In the genomic region with DNA sequence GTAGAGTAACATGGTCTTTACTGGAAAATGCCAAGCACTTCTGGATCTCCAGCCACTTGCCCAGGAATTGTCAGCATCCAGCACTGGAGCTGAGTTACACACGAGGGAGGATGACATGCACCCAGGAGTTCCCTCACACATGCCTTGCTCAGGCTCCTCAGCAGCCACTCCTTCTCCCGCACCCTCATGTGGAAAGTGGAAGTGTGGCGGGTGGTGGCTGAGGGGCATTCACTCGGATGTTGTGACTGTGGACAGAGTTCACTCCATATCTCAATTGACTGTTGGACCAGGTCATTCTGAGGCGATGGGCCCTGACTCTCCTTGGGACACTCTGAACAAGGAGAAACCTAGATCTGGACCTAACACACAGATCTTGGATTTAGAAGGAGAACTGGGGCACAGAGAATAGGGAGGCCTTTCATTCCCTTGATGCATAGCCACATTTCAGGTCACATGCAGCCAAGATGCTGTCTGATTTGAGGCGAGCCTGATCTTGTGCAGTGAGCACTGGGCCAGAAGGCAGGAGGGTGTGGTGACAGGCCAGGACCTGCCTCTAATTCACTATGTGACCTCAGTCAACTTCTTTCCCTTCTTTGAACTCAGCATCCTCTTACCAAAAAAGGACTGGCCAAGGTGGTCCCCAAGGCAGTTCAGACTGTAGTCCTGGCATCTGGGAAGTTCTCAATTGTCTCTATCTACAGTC, we compare ENCODE assay signal across 24 cellular contexts.
DNase-seq lines count a peak whose midpoint lies in the region; ATAC-seq, FAIRE-seq and TF ChIP-seq lines count a peak whose summit lies in the region.
"Had no signal": no experiment of that assay in that cellular context is flagged by ENCODE, and none has a peak within 500 bp of the region (broad histone marks: within the 10 kb centered on the region; RNA-seq: fewer than 3 reads in every experiment).

No MANE protein-coding gene starts in this region.

- H2AFZ ChIP-seq in neuronal stem cell (ENCODE audit: low read length): no peak overlapping the region

- no peak overlapping the region for H3K4me2 ChIP-seq in neuronal stem cell (ENCODE audit: insufficient read depth, low read length, poor library complexity, severe bottlenecking)
- H3K4me2 ChIP-seq: BLaER1 had no signal

- DNase-seq in CD14-positive monocyte (ENCODE audit: low spot score) (no peak), GM19239 (ENCODE audit: insufficient read length, low spot score) (no peak), neuronal stem cell (ENCODE audit: low spot score) (no peak), activated gamma-delta T cell treated with Interleukin-2 at 50 U/mL for 16 hours (no peak), NCI-H2196 (lab: John Stamatoyannopoulos, UW; ENCODE audit: unreplicated experiment) (no peak)
- DNase-seq: activated naive CD4-positive, alpha-beta T cell treated with anti-CD3 and anti-CD28 coated beads, Interleukin-2, amount 10 ng/mL, durations not matched to agents 7 days and 5 days; DND-41; heart right ventricle; HFFc6; NCI-H1048; NCI-H187; NCI-H226; Peyer's patch; SJCRH30; trophoblast cell had no signal

- no peak overlapping the region for H2BK120ac ChIP-seq in neuronal stem cell (ENCODE audit: low read depth, low read length)

- H3K9me3 ChIP-seq in esophagus (ENCODE audit: control insufficient read depth in 2 of 2, insufficient read depth in 1 of 2, low read depth in 1 of 2, low read length in 1 of 2) (no peaks in the 10 kb centered on the region), neuronal stem cell (replicated peaks in 1 of 2; ENCODE audit: control insufficient read depth in 2 of 2, insufficient read depth in 1 of 2, low read depth in 1 of 2, low read length in 2 of 2) (no peaks in the 10 kb centered on the region)
- H3K9me3 ChIP-seq: BLaER1, heart right ventricle, Peyer's patch, SJCRH30 had no signal

- H3K4me3 ChIP-seq in esophagus (ENCODE audit: low read depth in 1 of 2, low read length in 2 of 2): no peak overlapping the region
- H3K4me3 ChIP-seq in skin epidermis: no peak overlapping the region
- H3K4me3 ChIP-seq in neuronal stem cell (ENCODE audit: low read length in 2 of 2): no peak overlapping the region
- H3K4me3 ChIP-seq: BLaER1, heart right ventricle, Peyer's patch, SJCRH30 had no signal

- 49 to 61% methylated on average over 6 of the region's 6 CpGs for WGBS in esophagus, 2 donors
- no CpG with 5 or more reads among the region's 6 CpGs for WGBS in neuronal stem cell (ENCODE audit: extremely low coverage in 2 of 2, insufficient read length in 2 of 2, insufficient replicate concordance in 1 of 2), 2 donors

- no peak overlapping the region for H2AK5ac ChIP-seq in neuronal stem cell (ENCODE audit: low read depth, low read length)

- H3K27me3 Mint-ChIP-seq in CD14-positive monocyte (ENCODE audit: low read depth in 3 of 3): peaks cover 0 to 2% (median 0%) of the 10 kb centered on the region in 3 donors
- H3K27me3 Mint-ChIP-seq: memory B cell had no signal

- no peak overlapping the region for H3K18ac ChIP-seq in neuronal stem cell (ENCODE audit: low read length)

- H2BK12ac ChIP-seq in neuronal stem cell (ENCODE audit: low read length): no peak overlapping the region

- H3K4me1 ChIP-seq in esophagus (ENCODE audit: control insufficient read depth in 2 of 2, insufficient read depth in 2 of 2, low read length in 1 of 2) (peaks cover 7 to 18% of the 10 kb centered on the region in 2 donors), neuronal stem cell (ENCODE audit: control insufficient read depth in 2 of 2, insufficient read depth in 1 of 2, low read depth in 1 of 2, low read length in 2 of 2) (peaks cover 13% of the 10 kb centered on the region in 2 donors)

- H4K8ac ChIP-seq in neuronal stem cell (ENCODE audit: low read depth, low read length): no peak overlapping the region

- no peak overlapping the region for H4K91ac ChIP-seq in neuronal stem cell (ENCODE audit: low read depth, low read length, poor library complexity)

- ATAC-seq in HG02840 (IDR thresholded peaks at IDR 0.05; ENCODE audit: low FRiP score, unreplicated experiment): no peak
- ATAC-seq: heart right ventricle, WTC11 had no signal

- H2BK5ac ChIP-seq in neuronal stem cell (ENCODE audit: low read length): no peak overlapping the region

- peak overlapping the region; percentile 68 to 88 for H3K27ac ChIP-seq in esophagus (ENCODE audit: low read depth in 2 of 2, low read length in 1 of 2)
- H3K27ac ChIP-seq in skin epidermis: peak overlapping the region in 19 of 21 experiments; percentile 0 to 77 (median 49)
- no peak overlapping the region for H3K27ac ChIP-seq in neuronal stem cell (replicated peaks; ENCODE audit: low read length)
- H3K27ac ChIP-seq: BLaER1, heart right ventricle, SJCRH30 had no signal

- intact Hi-C loops in CD14-positive monocyte (cut with micrococcal nuclease): loop anchor here in 1 of 2 donors (10.0 kb wide), 1 partner anchor 52 kb away; no protein-coding TSS in a partner anchor

- H3K79me1 ChIP-seq in neuronal stem cell (ENCODE audit: low read depth, low read length): no peaks in the 10 kb centered on the region

- H3K9me3 Mint-ChIP-seq in CD14-positive monocyte: peaks cover 0 to 3% (median 1%) of the 10 kb centered on the region in 7 donors
- H3K9me3 Mint-ChIP-seq: activated naive CD4-positive, alpha-beta T cell treated with anti-CD3 and anti-CD28 coated beads, Interleukin-2, amount 10 ng/mL, durations not matched to agents 7 days and 5 days; activated T-helper 1 cell treated with anti-CD3 and anti-CD28 coated beads, Interleukin-12 subunit alpha, Interleukin-12 subunit beta, Interleukin-2, Interleukin-4 antibody, amounts not matched to agents 30 ng/mL and 10 ng/mL and 1 ng/mL, durations not matched to agents 14 hours and 24 hours and 36 hours; brain; HFFc6; memory B cell; neural crest cell; WTC11 had no signal

- FAIRE-seq in GM19239 (lab: Jason Lieb, UNC): peak; percentile 4

- H3K4me1 Mint-ChIP-seq in CD14-positive monocyte: peaks cover 48% of the 10 kb centered on the region
- H3K4me1 Mint-ChIP-seq: memory B cell had no signal

- H3K27me3 ChIP-seq in esophagus (ENCODE audit: control insufficient read depth in 1 of 2, insufficient read depth in 2 of 2, low read length in 2 of 2) (no peaks in the 10 kb centered on the region), neuronal stem cell (ENCODE audit: control insufficient read depth in 3 of 3, insufficient read depth in 3 of 3, low read depth in 1 of 3, low read length in 3 of 3) (no peaks in the 10 kb centered on the region)
- H3K27me3 ChIP-seq: BLaER1, heart right ventricle, Peyer's patch, SJCRH30 had no signal

- peaks cover 6 to 7% of the 10 kb centered on the region in 2 donors for H3K36me3 Mint-ChIP-seq in CD14-positive monocyte
- H3K36me3 Mint-ChIP-seq: activated naive CD4-positive, alpha-beta T cell treated with anti-CD3 and anti-CD28 coated beads, Interleukin-2, amount 10 ng/mL, durations not matched to agents 7 days and 5 days; brain; memory B cell; WTC11 had no signal

- H3K23ac ChIP-seq in neuronal stem cell (ENCODE audit: low read depth, low read length, poor library complexity): no peak overlapping the region

- no peak for TF ChIP-seq CTCF in CD14-positive monocyte (IDR thresholded peaks at IDR 0.05)

- H3K4ac ChIP-seq in neuronal stem cell (ENCODE audit: low read length): no peak overlapping the region

- H3K9ac ChIP-seq in neuronal stem cell (ENCODE audit: low read depth, low read length, poor library complexity): no peak overlapping the region
- H3K9ac ChIP-seq: BLaER1 had no signal

- H3K36me3 ChIP-seq in esophagus (ENCODE audit: control insufficient read depth in 2 of 2, insufficient read depth in 2 of 2, low read length in 1 of 2) (no peaks in the 10 kb centered on the region), neuronal stem cell (replicated peaks in 1 of 2; ENCODE audit: control insufficient read depth in 2 of 2, insufficient read depth in 2 of 2, low read length in 2 of 2) (no peaks in the 10 kb centered on the region)
- H3K36me3 ChIP-seq: BLaER1, heart right ventricle, Peyer's patch, SJCRH30 had no signal

- H3K4me3 Mint-ChIP-seq in CD14-positive monocyte: peak overlapping the region in 1 of 2 donors; percentile 54
- H3K4me3 Mint-ChIP-seq: activated naive CD4-positive, alpha-beta T cell treated with anti-CD3 and anti-CD28 coated beads, Interleukin-2, amount 10 ng/mL, durations not matched to agents 7 days and 5 days; activated T-helper 1 cell treated with anti-CD3 and anti-CD28 coated beads, Interleukin-12 subunit alpha, Interleukin-12 subunit beta, Interleukin-2, Interleukin-4 antibody, amounts not matched to agents 30 ng/mL and 10 ng/mL and 1 ng/mL, durations not matched to agents 14 hours and 24 hours and 36 hours; brain; HFFc6; memory B cell; neural crest cell; WTC11 had no signal

- H3K14ac ChIP-seq in neuronal stem cell (ENCODE audit: low read length): no peak overlapping the region

- peak overlapping the region; percentile 63 to 90 (median 87) for H3K27ac Mint-ChIP-seq in CD14-positive monocyte
- H3K27ac Mint-ChIP-seq: activated naive CD4-positive, alpha-beta T cell treated with anti-CD3 and anti-CD28 coated beads, Interleukin-2, amount 10 ng/mL, durations not matched to agents 7 days and 5 days; activated T-helper 1 cell treated with anti-CD3 and anti-CD28 coated beads, Interleukin-12 subunit alpha, Interleukin-12 subunit beta, Interleukin-2, Interleukin-4 antibody, amounts not matched to agents 30 ng/mL and 10 ng/mL and 1 ng/mL, durations not matched to agents 14 hours and 24 hours and 36 hours; brain; memory B cell; WTC11 had no signal

- H2BK15ac ChIP-seq in neuronal stem cell (ENCODE audit: low read length): no peak overlapping the region
